ENCODE assay signal across 18 cellular contexts in the genomic region with DNA sequence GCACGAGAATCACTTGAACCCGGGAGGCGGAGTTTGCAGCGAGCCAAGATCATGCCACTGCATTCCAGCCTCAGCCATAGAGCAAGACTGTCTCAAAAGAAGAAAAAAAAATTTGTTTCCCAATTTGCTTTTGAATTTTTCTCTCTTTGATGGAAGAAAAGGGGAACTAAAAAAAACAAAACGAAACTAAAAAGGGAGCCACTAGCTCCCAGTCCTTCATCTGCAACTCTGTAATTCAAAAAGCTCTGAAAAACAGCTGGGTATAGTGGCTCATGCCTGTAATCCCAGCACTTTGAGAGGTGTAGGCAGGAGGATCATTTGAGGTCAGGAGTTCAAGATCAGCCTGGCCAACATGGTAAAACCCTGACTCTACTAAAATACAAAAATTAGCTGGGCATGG. TPM values are rescaled to one million over a fixed set of nuclear protein-coding genes. Genes with fewer than 3 reads are reported as not detected.
DNase-seq lines count a peak whose midpoint lies in the region; ATAC-seq and TF ChIP-seq lines count a peak whose summit lies in the region.
"Had no signal": no experiment of that assay in that cellular context is flagged by ENCODE, and none has a peak within 500 bp of the region (broad histone marks: within the 10 kb centered on the region; RNA-seq: fewer than 3 reads in every experiment).

No MANE protein-coding gene starts in this region.

- H3K27ac ChIP-seq in body of pancreas: no peak overlapping the region

- ATAC-seq in activated B cell treated with CpG ODN at 0.5 μM for 24 hours (ENCODE audit: low read depth): no peak
- ATAC-seq in GM18498 (IDR thresholded peaks at IDR 0.05; ENCODE audit: unreplicated experiment): no peak
- no peak for ATAC-seq in body of pancreas
- ATAC-seq: GM12878, HCT116 had no signal

- H3K4me1 ChIP-seq in body of pancreas: no peaks in the 10 kb centered on the region

- 81 to 89% methylated on average over 5 of the region's 5 CpGs for whole genome bisulfite sequencing in body of pancreas, 2 donors

- TF ChIP-seq POLR2A in body of pancreas (IDR thresholded peaks at IDR 0.05): no peak

- peaks cover 0 to 8% (median 7%) of the 10 kb centered on the region in 7 donors for H3K9me3 Mint-ChIP-seq in CD14-positive monocyte
- no peaks in the 10 kb centered on the region for H3K9me3 Mint-ChIP-seq in activated B cell treated with CpG ODN at 0.5 μM for 24 hours

- H3K36me3 Mint-ChIP-seq in CD14-positive monocyte (no peaks in the 10 kb centered on the region), activated B cell treated with CpG ODN at 0.5 μM for 24 hours (ENCODE audit: low read depth) (no peaks in the 10 kb centered on the region)

- H3K27ac Mint-ChIP-seq in CD14-positive monocyte: peak overlapping the region in 6 of 7 donors; percentile 65 to 87 (median 70)
- no peak overlapping the region for H3K27ac Mint-ChIP-seq in activated B cell treated with CpG ODN at 0.5 μM for 24 hours

- no peak for TF ChIP-seq CTCF in CD14-positive monocyte (IDR thresholded peaks at IDR 0.05)
- no peak for TF ChIP-seq CTCF in activated B cell treated with CpG ODN at 0.5 μM for 24 hours (IDR thresholded peaks at IDR 0.05)
- TF ChIP-seq CTCF in body of pancreas (IDR thresholded peaks at IDR 0.05): no peak

- POLR2A ChIA-PET in activated B cell treated with CpG ODN at 0.5 μM for 24 hours (lab: Charles Lee): no interaction called here

- H3K4me1 Mint-ChIP-seq in CD14-positive monocyte: peaks cover 13% of the 10 kb centered on the region
- peaks cover 4% of the 10 kb centered on the region for H3K4me1 Mint-ChIP-seq in activated B cell treated with CpG ODN at 0.5 μM for 24 hours

- H3K27me3 ChIP-seq in body of pancreas: no peaks in the 10 kb centered on the region

- DNase-seq in CD14-positive monocyte (ENCODE audit: low spot score) (no peak), Kasumi-1 (lab: John Stamatoyannopoulos, UW) (peak; percentile 48 to 65), NOMO-1 treated with dmso at 0.1 percent for 144 hours (lab: John Stamatoyannopoulos, UW; ENCODE audit: unreplicated experiment) (peak; percentile 61), activated B cell treated with CpG ODN at 0.5 μM for 24 hours (no peak), SW480 (ENCODE audit: low spot score) (no peak), body of pancreas (no peak)
- DNase-seq: C1 segment of cervical spinal cord, DMS53, NCI-H1417 treated with DMSO at 0.1 percent for 48 hours, NCI-H2029 treated with DMSO at 0.1 percent for 48 hours, NCI-H510A, Right ventricle myocardium superior, SW 1271, T-helper 9 cell had no signal

- no peaks in the 10 kb centered on the region for H3K36me3 ChIP-seq in body of pancreas (replicated peaks in 1 of 2; ENCODE audit: insufficient read depth in 1 of 2, low read depth in 2 of 2)

- H3K27me3 Mint-ChIP-seq in CD14-positive monocyte (ENCODE audit: low read depth in 3 of 3) (peaks cover 16 to 24% (median 17%) of the 10 kb centered on the region in 3 donors), activated B cell treated with CpG ODN at 0.5 μM for 24 hours (peaks cover 29% of the 10 kb centered on the region)

- H3K4me3 Mint-ChIP-seq in CD14-positive monocyte: peak overlapping the region; percentile 34 to 67
- H3K4me3 Mint-ChIP-seq in activated B cell treated with CpG ODN at 0.5 μM for 24 hours: peak overlapping the region; percentile 25

- no peak overlapping the region for H3K4me3 ChIP-seq in body of pancreas
- H3K4me3 ChIP-seq: GM12878 had no signal

- intact Hi-C loops in CD14-positive monocyte (cut with micrococcal nuclease): no loop called here
- intact Hi-C loops in activated B cell treated with CpG ODN at 0.5 μM for 24 hours (cut with micrococcal nuclease): no loop called here
- intact Hi-C loops in body of pancreas (cut with DNase I): no loop called here

- CTCF ChIA-PET in activated B cell treated with CpG ODN at 0.5 μM for 24 hours (lab: Charles Lee): interaction anchor here (0.8 kb wide), 1 partner anchor 10 kb away, joined by 4 read pairs; a partner anchor contains a TSS

- no peaks in the 10 kb centered on the region for H3K9me3 ChIP-seq in body of pancreas

RNA-seq across cellular contexts. Expression of a gene that starts 9.5 kb away (rescaled TPM):
- polyA plus RNA-seq in CD14-positive monocyte: not detected
- total RNA-seq in activated B cell treated with CpG ODN at 0.5 μM for 24 hours (not detected in 2 replicates), body of pancreas (10 to 100 TPM in 1 of 2 donors, 1 to 10 TPM in 1; 3.6 to 15.8 TPM)
- total RNA-seq: GM12878, Right ventricle myocardium superior had no signal
- polyA plus RNA-seq: AG04450, GM12878 had no signal

Comparison
In these comparisons a context has a peak if more than half of its experiments do, and no peak if none do; other contexts are left out.
1. DNase-seq: peak in Kasumi-1 (2 of 2) and NOMO-1 treated with dmso at 0.1 percent for 144 hours (single experiment); none in CD14-positive monocyte (single experiment), activated B cell treated with CpG ODN at 0.5 μM for 24 hours (single experiment), SW480 (single experiment) and body of pancreas (0 of 4).